In genomic region chr14:103634156-103634555, GRCh38 we compare ENCODE assay signal across 17 cellular contexts. TPM values are rescaled to one million over a fixed set of nuclear protein-coding genes. Genes with fewer than 3 reads are reported as not detected.
DNase-seq lines count a peak whose midpoint lies in the region; ATAC-seq and TF ChIP-seq lines count a peak whose summit lies in the region.
"Had no signal": no experiment of that assay in that cellular context is flagged by ENCODE, and none has a peak within 500 bp of the region (broad histone marks: within the 10 kb centered on the region; RNA-seq: fewer than 3 reads in every experiment).

No MANE protein-coding gene starts in this region.

- H3K9me3 ChIP-seq in ascending aorta, result peaks cover 0 to 8% of the 10 kb centered on the region in 2 donors
- H3K9me3 ChIP-seq in MM.1S (replicated peaks; ENCODE audit: insufficient read depth, low read length), result no peaks in the 10 kb centered on the region
- H3K9me3 ChIP-seq in effector memory CD4-positive, alpha-beta T cell (ENCODE audit: control insufficient read depth, low read length), result no peaks in the 10 kb centered on the region
- H3K9me3 ChIP-seq: HAP-1, upper lobe of right lung had no signal

- intact Hi-C loops in ascending aorta (cut with DNase I), result no loop called here

- H3K4me3 Mint-ChIP-seq in stimulated activated naive CD8-positive, alpha-beta T cell treated with anti-CD3 and anti-CD28 coated beads, Interleukin-15, Interleukin-2, amounts not matched to agents 100 ng/mL and 50 ng/mL, for 24 hours, result no peak overlapping the region
- H3K4me3 Mint-ChIP-seq in stimulated activated naive CD8-positive, alpha-beta T cell treated with anti-CD3 and anti-CD28 coated beads, Interleukin-15, amount 100 ng/mL, for 72 hours, result no peak overlapping the region
- H3K4me3 Mint-ChIP-seq in naive thymus-derived CD8-positive, alpha-beta T cell, result peak overlapping the region in 8 of 10 donors; percentile 2 to 66 (median 20)
- H3K4me3 Mint-ChIP-seq: activated CD4-positive, alpha-beta T cell treated with anti-CD3 and anti-CD28 coated beads, Interleukin-2, amount 10 ng/mL, durations not matched to agents 7 days and 5 days had no signal

- H3K27ac Mint-ChIP-seq in stimulated activated naive CD8-positive, alpha-beta T cell treated with anti-CD3 and anti-CD28 coated beads, Interleukin-15, Interleukin-2, amounts not matched to agents 100 ng/mL and 50 ng/mL, for 24 hours, result peak overlapping the region; percentile 2
- H3K27ac Mint-ChIP-seq in stimulated activated naive CD8-positive, alpha-beta T cell treated with anti-CD3 and anti-CD28 coated beads, Interleukin-15, amount 100 ng/mL, for 72 hours, result no peak overlapping the region
- peak overlapping the region in 5 of 10 donors; percentile 6 to 79 (median 33) for H3K27ac Mint-ChIP-seq in naive thymus-derived CD8-positive, alpha-beta T cell
- H3K27ac Mint-ChIP-seq: activated CD4-positive, alpha-beta T cell treated with anti-CD3 and anti-CD28 coated beads, Interleukin-2, amount 10 ng/mL, durations not matched to agents 7 days and 5 days had no signal

- H3K36me3 Mint-ChIP-seq in stimulated activated naive CD8-positive, alpha-beta T cell treated with anti-CD3 and anti-CD28 coated beads, Interleukin-15, Interleukin-2, amounts not matched to agents 100 ng/mL and 50 ng/mL, for 24 hours (ENCODE audit: low read depth), result peaks cover 8% of the 10 kb centered on the region
- H3K36me3 Mint-ChIP-seq in naive thymus-derived CD8-positive, alpha-beta T cell, result peaks cover 0 to 38% (median 0%) of the 10 kb centered on the region in 3 donors

- no peak overlapping the region for H3K4me3 ChIP-seq in ascending aorta
- H3K4me3 ChIP-seq in MM.1S (ENCODE audit: low read length), result no peak overlapping the region
- no peak overlapping the region for H3K4me3 ChIP-seq in effector memory CD4-positive, alpha-beta T cell (ENCODE audit: insufficient read depth, low read depth, low read length, poor library complexity, severe bottlenecking)
- H3K4me3 ChIP-seq: HAP-1, upper lobe of right lung had no signal

- peaks cover 5% of the 10 kb centered on the region; the same call in 1 of the 2 replicates for H4K20me1 ChIP-seq in MM.1S (ENCODE audit: insufficient read depth, low read length)

- no peak overlapping the region for H3K4me2 ChIP-seq in MM.1S (ENCODE audit: low read depth, low read length)

- peaks cover 6% of the 10 kb centered on the region; the same call in 1 of the 2 replicates for H3F3A ChIP-seq in MM.1S (ENCODE audit: insufficient read depth, low read length)

- H3K4me1 Mint-ChIP-seq in stimulated activated naive CD8-positive, alpha-beta T cell treated with anti-CD3 and anti-CD28 coated beads, Interleukin-15, Interleukin-2, amounts not matched to agents 100 ng/mL and 50 ng/mL, for 24 hours (ENCODE audit: low read depth), result peaks cover 68% of the 10 kb centered on the region
- peaks cover 62% of the 10 kb centered on the region for H3K4me1 Mint-ChIP-seq in stimulated activated naive CD8-positive, alpha-beta T cell treated with anti-CD3 and anti-CD28 coated beads, Interleukin-15, amount 100 ng/mL, for 72 hours
- H3K4me1 Mint-ChIP-seq in naive thymus-derived CD8-positive, alpha-beta T cell, result peaks cover 33 to 77% (median 65%) of the 10 kb centered on the region in 4 donors

- H3K9me3 Mint-ChIP-seq in stimulated activated naive CD8-positive, alpha-beta T cell treated with anti-CD3 and anti-CD28 coated beads, Interleukin-15, Interleukin-2, amounts not matched to agents 100 ng/mL and 50 ng/mL, for 24 hours, result no peaks in the 10 kb centered on the region
- no peaks in the 10 kb centered on the region for H3K9me3 Mint-ChIP-seq in stimulated activated naive CD8-positive, alpha-beta T cell treated with anti-CD3 and anti-CD28 coated beads, Interleukin-15, amount 100 ng/mL, for 72 hours
- no peaks in the 10 kb centered on the region for H3K9me3 Mint-ChIP-seq in naive thymus-derived CD8-positive, alpha-beta T cell
- H3K9me3 Mint-ChIP-seq: activated CD4-positive, alpha-beta T cell treated with anti-CD3 and anti-CD28 coated beads, Interleukin-2, amount 10 ng/mL, durations not matched to agents 7 days and 5 days had no signal

- H2AFZ ChIP-seq in MM.1S (ENCODE audit: low read length), result no peak overlapping the region

- no peak for ATAC-seq in stimulated activated naive CD8-positive, alpha-beta T cell treated with anti-CD3 and anti-CD28 coated beads, Interleukin-15, amount 100 ng/mL, for 72 hours
- no peak for ATAC-seq in naive thymus-derived CD8-positive, alpha-beta T cell
- ATAC-seq: HepG2, upper lobe of right lung had no signal

- POLR2A ChIA-PET in naive thymus-derived CD8-positive, alpha-beta T cell (lab: Charles Lee), result interaction anchor here (0.6 kb wide), 1 partner anchor 16 kb away, joined by 3 read pairs; no protein-coding TSS in a partner anchor

- H3K9me2 ChIP-seq in MM.1S (replicated peaks; ENCODE audit: insufficient read depth, low read length), result no peaks in the 10 kb centered on the region

- H3K9ac ChIP-seq in MM.1S (ENCODE audit: low read length), result no peak overlapping the region

- DNase-seq in stimulated activated naive CD8-positive, alpha-beta T cell treated with anti-CD3 and anti-CD28 coated beads, Interleukin-15, amount 100 ng/mL, for 72 hours, result no peak
- DNase-seq in ascending aorta (ENCODE audit: low spot score in 2 of 2) (no peak), MM.1S (no peak), NOMO-1 (lab: John Stamatoyannopoulos, UW; ENCODE audit: unreplicated experiment in 2 of 2) (no peak), NAMALWA (ENCODE audit: low spot score) (no peak)
- no peak for DNase-seq in naive thymus-derived CD8-positive, alpha-beta T cell
- no peak for DNase-seq in effector memory CD4-positive, alpha-beta T cell
- DNase-seq: activated CD4-positive, alpha-beta T cell treated with anti-CD3 and anti-CD28 coated beads, Interleukin-2, amount 10 ng/mL, durations not matched to agents 7 days and 5 days; dorsolateral prefrontal cortex; MV-4-11; NCI-H2107; Right ventricle myocardium superior; T-helper 9 cell; upper lobe of right lung had no signal

- H3K27me3 ChIP-seq in ascending aorta (no peaks in the 10 kb centered on the region), MM.1S (replicated peaks; ENCODE audit: insufficient read depth, low read length) (no peaks in the 10 kb centered on the region)
- no peaks in the 10 kb centered on the region for H3K27me3 ChIP-seq in effector memory CD4-positive, alpha-beta T cell (replicated peaks; ENCODE audit: control insufficient read depth, insufficient read depth, low read length, poor library complexity, severe bottlenecking)
- H3K27me3 ChIP-seq: dorsolateral prefrontal cortex, upper lobe of right lung had no signal

- peaks cover 94% of the 10 kb centered on the region for H3K79me2 ChIP-seq in MM.1S (ENCODE audit: low read length)

- H3K4me1 ChIP-seq in ascending aorta (peaks cover 12 to 41% of the 10 kb centered on the region in 2 donors), MM.1S (ENCODE audit: low read length) (peaks cover 6% of the 10 kb centered on the region; the same call in 1 of the 2 replicates)
- peaks cover 26% of the 10 kb centered on the region for H3K4me1 ChIP-seq in effector memory CD4-positive, alpha-beta T cell (ENCODE audit: control insufficient read depth, insufficient read depth, low read length, poor library complexity, severe bottlenecking)

- H3K27me3 Mint-ChIP-seq in stimulated activated naive CD8-positive, alpha-beta T cell treated with anti-CD3 and anti-CD28 coated beads, Interleukin-15, Interleukin-2, amounts not matched to agents 100 ng/mL and 50 ng/mL, for 24 hours, result no peaks in the 10 kb centered on the region
- no peaks in the 10 kb centered on the region for H3K27me3 Mint-ChIP-seq in stimulated activated naive CD8-positive, alpha-beta T cell treated with anti-CD3 and anti-CD28 coated beads, Interleukin-15, amount 100 ng/mL, for 72 hours
- no peaks in the 10 kb centered on the region for H3K27me3 Mint-ChIP-seq in naive thymus-derived CD8-positive, alpha-beta T cell
- H3K27me3 Mint-ChIP-seq: activated CD4-positive, alpha-beta T cell treated with anti-CD3 and anti-CD28 coated beads, Interleukin-2, amount 10 ng/mL, durations not matched to agents 7 days and 5 days had no signal

- H3K27ac ChIP-seq in ascending aorta, result peak overlapping the region; percentile 8 to 44
- H3K27ac ChIP-seq in MM.1S (ENCODE audit: low read length), result no peak overlapping the region
- H3K27ac ChIP-seq in effector memory CD4-positive, alpha-beta T cell (ENCODE audit: insufficient read depth, low read length, poor library complexity, severe bottlenecking), result no peak overlapping the region
- H3K27ac ChIP-seq: upper lobe of right lung had no signal

- TF ChIP-seq CTCF in ascending aorta (IDR thresholded peaks at IDR 0.05), result no peak
- TF ChIP-seq CTCF in MM.1S (IDR thresholded peaks at IDR 0.05; ENCODE audit: low read length), result no peak

- H3K36me3 ChIP-seq in ascending aorta (peaks cover 0 to 8% of the 10 kb centered on the region in 2 donors), MM.1S (replicated peaks; ENCODE audit: insufficient read depth, low read length) (no peaks in the 10 kb centered on the region)
- peaks cover 3% of the 10 kb centered on the region for H3K36me3 ChIP-seq in effector memory CD4-positive, alpha-beta T cell (ENCODE audit: control insufficient read depth, insufficient read depth, low read length)

RNA-seq across cellular contexts. Expression of gene KLC1, which starts 5.1 kb away (rescaled TPM):
- 302 TPM for total RNA-seq in ascending aorta
- total RNA-seq in naive thymus-derived CD8-positive, alpha-beta T cell, result 100 to 1,000 TPM; 242 to 252 TPM
- polyA plus RNA-seq in naive thymus-derived CD8-positive, alpha-beta T cell, result 10 to 100 TPM; 50.7 to 73.3 (median 58.2) TPM

Comparison
In these comparisons a context has a peak if more than half of its experiments do, and no peak if none do; other contexts are left out.
1. H3K4me3 Mint-ChIP-seq: peak in naive thymus-derived CD8-positive, alpha-beta T cell (8 of 10); none in stimulated activated naive CD8-positive, alpha-beta T cell treated with anti-CD3 and anti-CD28 coated beads, Interleukin-15, Interleukin-2, amounts not matched to agents 100 ng/mL and 50 ng/mL, for 24 hours (single experiment) and stimulated activated naive CD8-positive, alpha-beta T cell treated with anti-CD3 and anti-CD28 coated beads, Interleukin-15, amount 100 ng/mL, for 72 hours (0 of 2).
2. H3K27ac ChIP-seq: peak in ascending aorta (2 of 2); none in MM.1S (single experiment) and effector memory CD4-positive, alpha-beta T cell (single experiment).